In the genomic region with DNA sequence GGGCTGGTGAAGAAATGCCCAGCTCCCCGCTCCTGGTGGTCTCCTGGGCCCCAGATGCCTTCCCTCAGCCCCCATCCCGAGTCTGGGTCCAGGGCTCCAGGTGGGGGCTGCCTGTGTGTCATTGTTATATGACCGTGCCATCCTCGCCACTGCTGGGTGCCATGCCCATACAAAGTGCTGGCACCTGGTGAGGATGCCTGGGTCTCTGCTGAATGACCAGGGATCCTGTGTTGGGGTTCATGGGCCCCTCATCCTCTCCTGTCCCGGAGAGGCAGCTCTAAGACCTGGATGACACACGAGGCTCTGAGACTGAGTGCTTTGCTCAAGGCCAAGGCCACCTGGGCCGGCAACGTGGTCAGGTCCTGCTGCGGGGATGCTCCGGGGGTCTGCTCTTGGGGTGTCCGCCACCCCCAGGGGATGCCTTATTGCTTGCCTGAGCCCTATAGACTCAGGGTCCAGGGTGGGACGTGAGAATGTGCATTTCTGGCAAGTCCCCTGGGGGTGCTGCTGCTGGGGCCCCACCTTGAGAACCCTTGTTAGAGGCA, we compare ENCODE assay signal across 7 cellular contexts.
DNase-seq lines count a peak whose midpoint lies in the region; ATAC-seq and TF ChIP-seq lines count a peak whose summit lies in the region.
"Not testable (repeated sequence)": the region's sequence is repeated elsewhere in the genome, so short reads cannot be mapped to it uniquely, and the experiment has no call there.

No MANE protein-coding gene starts in this region.

- not testable (repeated sequence) for H3K36me3 ChIP-seq in Peyer's patch, right lobe of liver, tibial artery, uterus

- not testable (repeated sequence) for H3K27me3 ChIP-seq in Peyer's patch, right lobe of liver, tibial artery, uterus

- not testable (repeated sequence) for H3K36me3 Mint-ChIP-seq in chondrocyte (ENCODE audit: low read depth); osteocyte (ENCODE audit: unreplicated experiment)

- H3K4me3 ChIP-seq in Peyer's patch, right lobe of liver, tibial artery, uterus: not testable (repeated sequence)

- H3K27ac ChIP-seq in Peyer's patch, right lobe of liver, tibial artery, uterus: not testable (repeated sequence)

- H3K4me1 ChIP-seq in Peyer's patch, right lobe of liver, tibial artery, uterus: not testable (repeated sequence)

- H3K9me3 Mint-ChIP-seq in chondrocyte (ENCODE audit: low read depth); osteocyte (ENCODE audit: unreplicated experiment): not testable (repeated sequence)

- H3K9me3 ChIP-seq in Peyer's patch, right lobe of liver, tibial artery, uterus: not testable (repeated sequence)

- DNase-seq in Peyer's patch (peak in 2 of 3 donors; percentile 20 to 22), chondrocyte (ENCODE audit: low spot score) (peak; percentile 72), Right ventricle myocardium superior (peak; percentile 20), right lobe of liver (peak in 2 of 3 donors; percentile 11 to 38), osteocyte (ENCODE audit: extremely low spot score, unreplicated experiment) (peak; percentile 66), tibial artery (peak; percentile 18 to 48), uterus (peak; percentile 7 to 15)

- TF ChIP-seq POLR2A in Peyer's patch (IDR thresholded peaks at IDR 0.05); right lobe of liver (IDR thresholded peaks at IDR 0.05); uterus (IDR thresholded peaks at IDR 0.05): not testable (repeated sequence)

- 82% methylated on average over 6 of the region's 12 CpGs for WGBS in right lobe of liver (ENCODE audit: insufficient coverage, low coverage, low lambda C conversion rate, missing lambda C conversion rate)

- H3K4me1 Mint-ChIP-seq in chondrocyte (ENCODE audit: low read depth): not testable (repeated sequence)
- peaks cover 12% of the 10 kb centered on the region for H3K4me1 Mint-ChIP-seq in osteocyte (ENCODE audit: unreplicated experiment)

- intact Hi-C loops in Right ventricle myocardium superior (cut with DNase I); right lobe of liver (cut with DNase I); tibial artery (cut with DNase I; ENCODE audit: low total_unique reads); uterus (cut with DNase I; ENCODE audit: low total_unique reads): not testable (repeated sequence)

- not testable (repeated sequence) for TF ChIP-seq CTCF in Peyer's patch (IDR thresholded peaks at IDR 0.05); chondrocyte (IDR thresholded peaks at IDR 0.05); right lobe of liver (IDR thresholded peaks at IDR 0.05); osteocyte (IDR thresholded peaks at IDR 0.05); tibial artery (IDR thresholded peaks at IDR 0.05); uterus (IDR thresholded peaks at IDR 0.05)

- not testable (repeated sequence) for H3K27ac Mint-ChIP-seq in chondrocyte (ENCODE audit: unreplicated experiment); osteocyte (ENCODE audit: unreplicated experiment)

- not testable (repeated sequence) for H3K4me3 Mint-ChIP-seq in chondrocyte (ENCODE audit: unreplicated experiment); osteocyte (ENCODE audit: unreplicated experiment)

- not testable (repeated sequence) for H3K27me3 Mint-ChIP-seq in chondrocyte (ENCODE audit: low read depth); osteocyte (ENCODE audit: unreplicated experiment)

- ATAC-seq in Right ventricle myocardium superior (ENCODE audit: poor library complexity); right lobe of liver: not testable (repeated sequence)

Comparison
In these comparisons a context has a peak if more than half of its experiments do, and no peak if none do; other contexts are left out.
1. DNase-seq: peak in every context shown above with its lines; median percentile 72 in chondrocyte; 66 in osteocyte; 33 in tibial artery; 24 in right lobe of liver; 21 in Peyer's patch; 20 in Right ventricle myocardium superior; 11 in uterus.